1 cellular context compared by ENCODE assay signal in the genomic region with DNA sequence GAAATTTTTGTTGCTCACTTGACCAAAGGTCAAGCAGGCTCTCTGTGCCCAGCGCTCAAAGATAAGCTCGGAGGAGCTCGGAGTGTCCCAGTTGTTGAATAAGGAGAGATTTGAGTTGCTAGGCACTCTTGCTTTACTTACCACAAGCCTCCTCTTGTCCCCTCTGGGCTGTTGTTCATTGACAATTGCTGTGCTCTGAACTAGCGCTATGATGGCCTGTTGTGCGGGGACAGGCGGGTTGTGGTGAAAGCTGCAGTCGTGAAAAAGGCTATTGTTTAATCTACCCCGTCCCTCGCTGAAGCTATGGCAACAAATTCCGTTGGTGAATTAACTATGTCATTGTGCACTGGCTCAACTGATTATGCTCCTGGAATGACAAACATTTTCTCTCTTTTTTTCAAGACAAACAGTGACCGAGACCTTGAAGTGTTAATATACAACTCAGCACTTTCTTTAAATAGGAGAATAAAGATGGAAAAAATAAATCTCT.
TF ChIP-seq lines count a peak whose summit lies in the region.

No MANE protein-coding gene starts in this region.

TF ChIP-seq in H1, 55 proteins besides CTCF, POLR2A, EP300 and RAD21 (continued from another document):
- TF ChIP-seq GTF2F1 (IDR thresholded peaks at IDR 0.05; ENCODE audit: borderline replicate concordance, low read depth, low read length) (no peak), ZNF274 (IDR thresholded peaks at IDR 0.05; ENCODE audit: borderline replicate concordance, extremely low read depth, low read length) (no peak), TCF12 (IDR thresholded peaks at IDR 0.05; ENCODE audit: low read depth, low read length) (no peak)
TF ChIP-seq in H1: peak in this region for 0.
